Comparison of ENCODE assay signal across 8 cellular contexts in genomic region chr7:16106869-16107268, GRCh38.
"Had no signal": no experiment of that assay in that cellular context is flagged by ENCODE, and none has a peak within 500 bp of the region (broad histone marks: within the 10 kb centered on the region; RNA-seq: fewer than 3 reads in every experiment).

No MANE protein-coding gene starts in this region.

- H3K36me3 ChIP-seq: HAP-1 had no signal

- H3K4me1 ChIP-seq: HAP-1 had no signal

- H3K4me3 Mint-ChIP-seq: HFFc6 had no signal

- H3K27ac Mint-ChIP-seq: HFFc6 had no signal

- DNase-seq: GM23248, GOT3, H7, HFFc6, IMR-90 had no signal

- H2AFZ ChIP-seq: GM23248 had no signal

- H3K9me3 ChIP-seq: HAP-1 had no signal

- H3K4me3 ChIP-seq: GM23248, HAP-1 had no signal

- H3K9ac ChIP-seq: GM23248 had no signal

- ATAC-seq: HCT116 had no signal

- H3K27ac ChIP-seq: GM23248, HL-60 had no signal
